Comparison of ENCODE assay signal across 10 cellular contexts in genomic region chr20:36454664-36455427, GRCh38.
A peak's percentile ranks its signal among the peaks of the same experiment; 100 is the strongest.
DNase-seq lines count a peak whose midpoint lies in the region; ATAC-seq, FAIRE-seq and TF ChIP-seq lines count a peak whose summit lies in the region.
"Had no signal": no experiment of that assay in that cellular context is flagged by ENCODE, and none has a peak within 500 bp of the region (broad histone marks: within the 10 kb centered on the region; RNA-seq: fewer than 3 reads in every experiment).

No MANE protein-coding gene starts in this region.

- TF ChIP-seq CTCF in H9 (conservative IDR thresholded peaks at IDR 0.05): no peak
- TF ChIP-seq CTCF in K562 (IDR thresholded peaks at IDR 0.05 in 2 of 3, conservative IDR thresholded peaks at IDR 0.05 in 1 of 3; ENCODE audit: insufficient read depth in 2 of 3, low read depth in 1 of 3, low read length in 3 of 3): no peak
- TF ChIP-seq CTCF in gastrocnemius medialis (IDR thresholded peaks at IDR 0.05 in 4 of 5, conservative IDR thresholded peaks at IDR 0.05 in 1 of 5): no peak

- no peaks in the 10 kb centered on the region for H3K36me3 ChIP-seq in K562 (ENCODE audit: control insufficient read depth, insufficient read depth, low read length)
- H3K36me3 ChIP-seq in gastrocnemius medialis: no peaks in the 10 kb centered on the region

- in situ Hi-C loops in K562 (cut with MboI) (no loop called here), gastrocnemius medialis (cut with MboI; ENCODE audit: low sequenced_read_pairs in 4 of 4) (no loop called here)

- no peak for TF ChIP-seq EP300 in K562 (IDR thresholded peaks at IDR 0.05; ENCODE audit: low read length)

- CTCF ChIA-PET in K562 (lab: Yijun Ruan, JAX; ENCODE audit: low intra/inter-chr PET ratio): no interaction called here

- no peak overlapping the region for H3T11ph ChIP-seq in H9 (ENCODE audit: low read length)

- H3K4me1 Mint-ChIP-seq in H9: peaks cover 18 to 22% of the 10 kb centered on the region in 2 experiments

- H3K4ac ChIP-seq in H9 (ENCODE audit: low read depth, low read length): no peak overlapping the region

- POLR2A ChIA-PET in K562 (lab: Yijun Ruan, JAX): no interaction called here

- H3K4me3 ChIP-seq in K562: no peak overlapping the region
- H3K4me3 ChIP-seq in gastrocnemius medialis: peak overlapping the region in 2 of 4 donors; percentile 8 to 15

- no peak overlapping the region for H3K56ac ChIP-seq in H9 (ENCODE audit: insufficient read length, low read depth, low read length)

- H2AFZ ChIP-seq in H9 (ENCODE audit: low read length) (no peak overlapping the region), K562 (ENCODE audit: low read depth, low read length) (no peak overlapping the region)

- BruUV-seq in K562 (replicated peaks; lab: Mats Ljungman, UMichigan): no TSS peak

- peak overlapping the region; percentile 82 for H3K18ac ChIP-seq in H9 (ENCODE audit: insufficient read length, low read depth, low read length)

- peak overlapping the region; percentile 85 for H2AK5ac ChIP-seq in H9 (ENCODE audit: insufficient read length, low read length)

- no peak overlapping the region for H4K5ac ChIP-seq in H9 (ENCODE audit: insufficient read length, low read depth, low read length)

- ATAC-seq in K562 (peak; percentile 30; the same call in 1 of the 3 replicates), gastrocnemius medialis (peak; percentile 89 to 90), HG03520 (IDR thresholded peaks at IDR 0.05; ENCODE audit: unreplicated experiment) (no peak), GM21360 (IDR thresholded peaks at IDR 0.05; ENCODE audit: unreplicated experiment) (no peak)

- H3K14ac ChIP-seq in H9 (ENCODE audit: insufficient read depth, low read length): peak overlapping the region; percentile 76

- H3K27me3 ChIP-seq in H9 (ENCODE audit: insufficient read depth, low read length): no peaks in the 10 kb centered on the region
- H3K27me3 ChIP-seq in K562 (ENCODE audit: control insufficient read depth in 2 of 2, insufficient read depth in 2 of 2, low read length in 2 of 2): peaks cover 4 to 16% of the 10 kb centered on the region in 2 experiments; a peak in 3 of 5 replicates
- no peaks in the 10 kb centered on the region for H3K27me3 ChIP-seq in gastrocnemius medialis

- H4K20me1 ChIP-seq in H9 (ENCODE audit: control insufficient read depth, insufficient read depth, insufficient read length) (no peaks in the 10 kb centered on the region), K562 (replicated peaks; ENCODE audit: control insufficient read depth, insufficient read depth, low read length) (0 out of 2 replicates have a peak, but pooled peaks cover 6% of the 10 kb centered on the region)

- no peak overlapping the region for H2BK5ac ChIP-seq in H9 (ENCODE audit: insufficient read length, low read length)

- H4K91ac ChIP-seq in H9 (ENCODE audit: insufficient read length, low read depth, low read length): no peak overlapping the region

- H4K8ac ChIP-seq in H9 (replicated peaks; ENCODE audit: insufficient read length, low read depth, low read length): peak overlapping the region; percentile 75

- no peak overlapping the region for H3K23ac ChIP-seq in H9 (ENCODE audit: insufficient read length, low read depth, low read length)

- H2BK15ac ChIP-seq in H9 (ENCODE audit: low read depth, low read length): peak overlapping the region; percentile 73; the same call in 1 of the 2 replicates

- H3K79me1 ChIP-seq in H9 (ENCODE audit: insufficient read depth, low read depth, low read length, poor library complexity, severe bottlenecking): no peaks in the 10 kb centered on the region

- FAIRE-seq in K562 (lab: Jason Lieb, UNC): no peak

- H3K27me3 Mint-ChIP-seq in H9 (ENCODE audit: low read depth): peaks cover 9% of the 10 kb centered on the region

- no CpG with 5 or more reads among the region's 10 CpGs for WGBS in H9 (ENCODE audit: extremely low coverage, insufficient read length, low lambda C conversion rate)
- WGBS in K562 (ENCODE audit: insufficient coverage, low coverage, missing lambda C conversion rate): 0% methylated on average over 9 of the region's 10 CpGs

- H3K27ac ChIP-seq in H9 (ENCODE audit: insufficient read length, low read depth, low read length) (no peak overlapping the region), K562 (ENCODE audit: extremely low read depth, low read depth, low read length) (no peak overlapping the region), gastrocnemius medialis (peak overlapping the region; percentile 10 to 55 (median 44))

- no peaks in the 10 kb centered on the region for H3K23me2 ChIP-seq in H9 (ENCODE audit: insufficient read length, low read depth, low read length, poor library complexity, severe bottlenecking)

- no peak overlapping the region for H3K9ac ChIP-seq in H9 (ENCODE audit: extremely low read depth, insufficient read length, low read length)
- no peak overlapping the region for H3K9ac ChIP-seq in K562 (ENCODE audit: insufficient read depth in 1 of 2, low read depth in 2 of 2, low read length in 2 of 2)

- TF ChIP-seq POLR2A in K562 (conservative IDR thresholded peaks at IDR 0.05) (no peak), gastrocnemius medialis (IDR thresholded peaks at IDR 0.05) (no peak)

- intact Hi-C loops in K562 (cut with micrococcal nuclease): no loop called here
- intact Hi-C loops in gastrocnemius medialis (cut with DNase I; ENCODE audit: low total_unique reads): loop anchor here (5.0 kb wide), 1 partner anchor 37 kb away; no protein-coding TSS in a partner anchor

- H3K9me3 Mint-ChIP-seq in H9: no peaks in the 10 kb centered on the region
- H3K9me3 Mint-ChIP-seq: activated T-helper 2 cell treated with anti-CD3 and anti-CD28 coated beads, Interferon-gamma antibody, Interleukin-2, Interleukin-4, amounts not matched to agents 10 μg/mL and 5 μg/mL and 100 μg/mL, durations not matched to agents 14 hours and 24 hours and 36 hours had no signal

- no peak overlapping the region for H2BK120ac ChIP-seq in H9 (ENCODE audit: low read depth, low read length, poor library complexity, severe bottlenecking)

- no peak for TF ChIP-seq RAD21 in K562 (CRISPR knock-in tag; conservative IDR thresholded peaks at IDR 0.05 in 1 of 2, IDR thresholded peaks at IDR 0.05 in 1 of 2)

- no peaks in the 10 kb centered on the region for H3K9me1 ChIP-seq in K562 (ENCODE audit: control insufficient read depth, insufficient read depth, low read length)

- H3K36me3 Mint-ChIP-seq in H9 (ENCODE audit: insufficient read depth in 1 of 3, low read depth in 3 of 3): peaks cover 0 to 1% (median 0%) of the 10 kb centered on the region in 3 experiments; a peak in 3 of 7 replicates

- H3K4me2 ChIP-seq in H9 (ENCODE audit: insufficient read depth, insufficient read length, low read length) (no peak overlapping the region), K562 (ENCODE audit: insufficient read depth, low read length) (no peak overlapping the region)

- DNase-seq in H9 (peak; percentile 57), K562 (ENCODE audit: extremely low read depth in 1 of 4, low spot score in 3 of 4) (no peak), kidney tubule cell (ENCODE audit: low spot score) (peak; percentile 40), gastrocnemius medialis (peak in 1 of 2 donors; percentile 71), DMS 273 (lab: John Stamatoyannopoulos, UW; ENCODE audit: unreplicated experiment) (no peak), NCI-H69 (lab: John Stamatoyannopoulos, UW) (no peak)
- DNase-seq: T-helper 9 cell had no signal

- peak overlapping the region; percentile 97 for H2BK12ac ChIP-seq in H9 (ENCODE audit: insufficient read length, low read depth, low read length)

- H3K4me3 Mint-ChIP-seq in H9: no peak overlapping the region

- H3K79me2 ChIP-seq in H9 (ENCODE audit: insufficient read depth, low read length): no peaks in the 10 kb centered on the region
- H3K79me2 ChIP-seq in K562 (ENCODE audit: control insufficient read depth, insufficient read depth, low read length): no peaks in the 10 kb centered on the region

- H3K9me3 ChIP-seq in H9 (ENCODE audit: control insufficient read depth, low read depth, low read length) (no peaks in the 10 kb centered on the region), K562 (replicated peaks; ENCODE audit: control insufficient read depth, insufficient read depth, low read depth, low read length) (no peaks in the 10 kb centered on the region), gastrocnemius medialis (no peaks in the 10 kb centered on the region)

- H3K27ac Mint-ChIP-seq in H9: peak overlapping the region in 2 of 3 experiments; percentile 34 to 87; a peak in 2 of 7 replicates
- H3K27ac Mint-ChIP-seq: activated T-helper 2 cell treated with anti-CD3 and anti-CD28 coated beads, Interferon-gamma antibody, Interleukin-2, Interleukin-4, amounts not matched to agents 10 μg/mL and 5 μg/mL and 100 μg/mL, durations not matched to agents 14 hours and 24 hours and 36 hours had no signal

- no peak overlapping the region for H2BK20ac ChIP-seq in H9 (ENCODE audit: low read depth, low read length, poor library complexity, severe bottlenecking)

- H3K4me1 ChIP-seq in H9 (ENCODE audit: insufficient read depth, low read length): peaks cover 4% of the 10 kb centered on the region; the same call in 1 of the 2 replicates
- H3K4me1 ChIP-seq in K562 (replicated peaks in 1 of 2; ENCODE audit: control insufficient read depth in 2 of 2, insufficient read depth in 2 of 2, low read length in 2 of 2): peaks cover 0 to 2% of the 10 kb centered on the region in 2 experiments; a peak in 1 of 5 replicates
- H3K4me1 ChIP-seq in gastrocnemius medialis: peaks cover 13 to 17% of the 10 kb centered on the region in 2 donors

TF ChIP-seq in K562, 482 proteins besides CTCF, POLR2A, EP300 and RAD21:
- TF ChIP-seq ZFPM2 (CRISPR knock-in tag; IDR thresholded peaks at IDR 0.05) (no peak), ZNF121 (CRISPR knock-in tag; conservative IDR thresholded peaks at IDR 0.05) (no peak), ZNF717 (CRISPR knock-in tag; IDR thresholded peaks at IDR 0.05) (no peak), CTBP1 (IDR thresholded peaks at IDR 0.05; ENCODE audit: borderline replicate concordance) (no peak), POLR2H (tag; IDR thresholded peaks at IDR 0.05; ENCODE audit: low read depth) (no peak), ZNF263 (CRISPR knock-in tag; IDR thresholded peaks at IDR 0.05; ENCODE audit: borderline replicate concordance) (peak; percentile 86), KLF6 (CRISPR knock-in tag; IDR thresholded peaks at IDR 0.05; ENCODE audit: borderline replicate concordance) (no peak), ZNF696 (CRISPR knock-in tag; conservative IDR thresholded peaks at IDR 0.05) (no peak)

Comparison
In these comparisons a context has a peak if more than half of its experiments do, and no peak if none do; other contexts are left out.
1. DNase-seq: peak in H9 (single experiment) and kidney tubule cell (single experiment); none in K562 (0 of 4), DMS 273 (single experiment) and NCI-H69 (single experiment).
2. H3K27ac ChIP-seq: peak in gastrocnemius medialis (4 of 4); none in H9 (single experiment) and K562 (single experiment).
3. ATAC-seq: peak in K562 (single experiment) and gastrocnemius medialis (2 of 2); none in HG03520 (single experiment) and GM21360 (single experiment).